ENCODE assay signal across 36 cellular contexts in the genomic region with DNA sequence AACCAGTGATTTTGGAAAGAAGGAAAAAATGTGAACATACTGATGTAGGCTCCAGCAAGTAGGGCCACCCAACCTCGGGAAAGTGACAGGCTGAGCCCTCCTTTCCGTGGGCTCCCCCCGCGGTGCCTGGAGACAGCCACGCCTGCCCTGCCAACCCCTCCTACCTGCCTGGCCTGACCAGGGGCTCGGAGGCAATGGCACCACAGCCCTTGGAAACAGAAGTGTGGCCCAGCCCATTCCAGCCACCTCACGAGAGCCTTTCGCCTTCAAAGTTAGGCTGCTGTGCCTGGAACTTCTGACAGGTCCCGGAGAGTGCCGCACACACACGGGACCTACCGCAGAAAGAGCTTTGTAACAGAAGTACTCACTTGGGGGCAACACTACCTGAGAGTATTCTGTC. TPM values are rescaled to one million over a fixed set of nuclear protein-coding genes. Genes with fewer than 3 reads are reported as not detected.
"Had no signal": no experiment of that assay in that cellular context is flagged by ENCODE, and none has a peak within 500 bp of the region (broad histone marks: within the 10 kb centered on the region; RNA-seq: fewer than 3 reads in every experiment).

No MANE protein-coding gene starts in this region.

- H3K9me3 Mint-ChIP-seq: activated naive CD4-positive, alpha-beta T cell treated with anti-CD3 and anti-CD28 coated beads, Interleukin-2, amount 50 U/mL, for 24 hours; activated naive CD8-positive, alpha-beta T cell treated with anti-CD3 and anti-CD28 coated beads, Interleukin-2, amount 10 ng/mL, durations not matched to agents 7 days and 5 days; activated T-cell treated with anti-CD3 and anti-CD28 coated beads, Interleukin-2, amount 50 U/mL, for 24 hours had no signal

- H3K4me3 ChIP-seq: ascending aorta, cardiac muscle cell, Peyer's patch had no signal

- H3K4me1 ChIP-seq: ascending aorta, Peyer's patch had no signal

- H3K27ac Mint-ChIP-seq: activated CD4-positive, alpha-beta T cell treated with anti-CD3 and anti-CD28 coated beads, Interleukin-2, amount 10 ng/mL, durations not matched to agents 7 days and 5 days; activated CD8-positive, alpha-beta T cell treated with anti-CD3 and anti-CD28 coated beads, Interleukin-2, amount 10 ng/mL, durations not matched to agents 7 days and 5 days; activated naive CD8-positive, alpha-beta T cell treated with anti-CD3 and anti-CD28 coated beads, Interleukin-2, amount 10 ng/mL, durations not matched to agents 7 days and 5 days; activated T-cell treated with anti-CD3 and anti-CD28 coated beads, Interleukin-2, amount 50 U/mL, for 24 hours; activated T-helper 2 cell treated with anti-CD3 and anti-CD28 coated beads, Interferon-gamma antibody, Interleukin-2, Interleukin-4, amounts not matched to agents 10 μg/mL and 5 μg/mL and 100 μg/mL, durations not matched to agents 14 hours and 24 hours and 36 hours had no signal

- H3K4me3 Mint-ChIP-seq: activated CD4-positive, alpha-beta T cell treated with anti-CD3 and anti-CD28 coated beads, Interleukin-2, amount 10 ng/mL, durations not matched to agents 7 days and 5 days; activated CD8-positive, alpha-beta T cell treated with anti-CD3 and anti-CD28 coated beads, Interleukin-2, amount 10 ng/mL, durations not matched to agents 7 days and 5 days; activated naive CD4-positive, alpha-beta T cell treated with anti-CD3 and anti-CD28 coated beads, Interleukin-2, amount 50 U/mL, for 24 hours; activated naive CD8-positive, alpha-beta T cell treated with anti-CD3 and anti-CD28 coated beads, Interleukin-2, amount 10 ng/mL, durations not matched to agents 7 days and 5 days; activated T-cell treated with anti-CD3 and anti-CD28 coated beads, Interleukin-2, amount 50 U/mL, for 24 hours had no signal

- H3K27ac ChIP-seq: ascending aorta, cardiac muscle cell, Peyer's patch, WERI-Rb-1 had no signal

- ATAC-seq: activated CD8-positive, alpha-beta T cell treated with anti-CD3 and anti-CD28 coated beads, Interleukin-2, amount 10 ng/mL, durations not matched to agents 7 days and 5 days; PC-3 had no signal

- H3K36me3 ChIP-seq: ascending aorta, cardiac muscle cell, Peyer's patch, WERI-Rb-1 had no signal

- H3K27me3 Mint-ChIP-seq: activated CD4-positive, alpha-beta T cell treated with anti-CD3 and anti-CD28 coated beads, Interleukin-2, amount 10 ng/mL, durations not matched to agents 7 days and 5 days; activated naive CD8-positive, alpha-beta T cell treated with anti-CD3 and anti-CD28 coated beads, Interleukin-2, amount 10 ng/mL, durations not matched to agents 7 days and 5 days had no signal

- H3K36me3 Mint-ChIP-seq: activated naive CD4-positive, alpha-beta T cell treated with anti-CD3 and anti-CD28 coated beads, Interleukin-2, amount 50 U/mL, for 24 hours; activated naive CD8-positive, alpha-beta T cell treated with anti-CD3 and anti-CD28 coated beads, Interleukin-2, amount 10 ng/mL, durations not matched to agents 7 days and 5 days had no signal

- H3K4me1 Mint-ChIP-seq: activated CD4-positive, alpha-beta T cell treated with anti-CD3 and anti-CD28 coated beads, Interleukin-2, amount 10 ng/mL, durations not matched to agents 7 days and 5 days; activated naive CD4-positive, alpha-beta T cell treated with anti-CD3 and anti-CD28 coated beads, Interleukin-2, amount 50 U/mL, for 24 hours had no signal

- DNase-seq: activated CD4-positive, alpha-beta T cell treated with anti-CD3 and anti-CD28 coated beads for 1 hour; activated CD4-positive, alpha-beta T cell treated with anti-CD3 and anti-CD28 coated beads, Interleukin-2, amount 10 ng/mL, durations not matched to agents 7 days and 5 days; activated CD4-positive, alpha-beta T cell treated with anti-CD3 and anti-CD28 coated beads, Interleukin-2, amount 50 U/mL, for 48 hours; activated CD4-positive, CD25-positive, alpha-beta regulatory T cell; activated CD8-positive, alpha-beta T cell treated with anti-CD3 and anti-CD28 coated beads, Interleukin-2, amount 10 ng/mL, durations not matched to agents 7 days and 5 days; activated gamma-delta T cell; activated naive CD4-positive, alpha-beta T cell treated with Interleukin-2 at 50 U/mL for 16 hours; activated naive CD8-positive, alpha-beta T cell treated with anti-CD3 and anti-CD28 coated beads, Interleukin-2, amount 10 ng/mL, durations not matched to agents 7 days and 5 days; activated T-cell treated with anti-CD3 and anti-CD28 coated beads, Interleukin-2, amount 50 U/mL, for 24 hours; amygdala; NCI-H1092 treated with DMSO at 0.1 percent for 48 hours; NCI-H1417; NCI-H146; NCI-H187; NCI-H2029 treated with DMSO at 0.1 percent for 48 hours; NCI-H2107; NCI-H2171; NCI-H510A; NCI-H526; NCI-H748 treated with DMSO at 0.1 percent for 48 hours; NK-92 treated with Interleukin-12 subunit alpha and Interleukin-12 subunit beta, amount 100 ng/mL, for 24 hours; PC-3; Peyer's patch; RPMI8226; SIG-M5; T1000; WERI-Rb-1 had no signal

- H3K27me3 ChIP-seq: ascending aorta, cardiac muscle cell, Peyer's patch had no signal

RNA-seq across cellular contexts. Expression of gene LRRC14B, which starts 49.5 kb away (rescaled TPM):
- total RNA-seq: activated CD8-positive, alpha-beta T cell treated with anti-CD3 and anti-CD28 coated beads, Interleukin-2, amount 10 ng/mL, durations not matched to agents 7 days and 5 days; activated T-helper 2 cell treated with anti-CD3 and anti-CD28 coated beads, Interferon-gamma antibody, Interleukin-2, Interleukin-4, amounts not matched to agents 10 μg/mL and 5 μg/mL and 100 μg/mL, durations not matched to agents 14 hours and 24 hours and 36 hours; ascending aorta; M059J; PC-3; Peyer's patch; SK-MEL-5; T-helper 1 cell treated with Interleukin-12 subunit alpha and Interleukin-12 subunit beta and Interleukin-4 antibody, amounts not matched to agents 30 ng/mL and 1 ng/mL, for 36 hours; T-helper 2 cell treated with Interferon-gamma antibody and Interleukin-4, amounts not matched to agents 100 ng/mL and 5 ng/mL, for 36 hours had no signal
- polyA plus RNA-seq: adipose tissue had no signal

RNA-seq across cellular contexts. Expression of gene PLEKHG4B, which starts 49.8 kb away (rescaled TPM):
- total RNA-seq: activated CD8-positive, alpha-beta T cell treated with anti-CD3 and anti-CD28 coated beads, Interleukin-2, amount 10 ng/mL, durations not matched to agents 7 days and 5 days; activated T-helper 2 cell treated with anti-CD3 and anti-CD28 coated beads, Interferon-gamma antibody, Interleukin-2, Interleukin-4, amounts not matched to agents 10 μg/mL and 5 μg/mL and 100 μg/mL, durations not matched to agents 14 hours and 24 hours and 36 hours; ascending aorta; T-helper 1 cell treated with Interleukin-12 subunit alpha and Interleukin-12 subunit beta and Interleukin-4 antibody, amounts not matched to agents 30 ng/mL and 1 ng/mL, for 36 hours; T-helper 2 cell treated with Interferon-gamma antibody and Interleukin-4, amounts not matched to agents 100 ng/mL and 5 ng/mL, for 36 hours had no signal
